8 cellular contexts compared by ENCODE assay signal in genomic region chr16:1972490-1972877, GRCh38. TPM values are rescaled to one million over a fixed set of nuclear protein-coding genes. Genes with fewer than 3 reads are reported as not detected.
DNase-seq lines count a peak whose midpoint lies in the region; ATAC-seq, FAIRE-seq and TF ChIP-seq lines count a peak whose summit lies in the region.

No MANE protein-coding gene starts in this region.

- H3K36me3 Mint-ChIP-seq in CD4-positive, alpha-beta T cell (ENCODE audit: low read depth): peaks cover 36% of the 10 kb centered on the region

- no peaks in the 10 kb centered on the region for H3K27me3 ChIP-seq in CD4-positive, alpha-beta T cell (ENCODE audit: control insufficient read depth, insufficient read depth, low read length)
- no peaks in the 10 kb centered on the region for H3K27me3 ChIP-seq in HUES48 (ENCODE audit: control insufficient read depth, insufficient read depth, low read length)
- H3K27me3 ChIP-seq in GM12878 (replicated peaks in 1 of 2; ENCODE audit: control insufficient read depth in 2 of 2, insufficient read depth in 2 of 2, low read length in 1 of 2): no peaks in the 10 kb centered on the region
- no peaks in the 10 kb centered on the region for H3K27me3 ChIP-seq in lower lobe of right lung (ENCODE audit: low read depth)
- no peaks in the 10 kb centered on the region for H3K27me3 ChIP-seq in upper lobe of right lung

- POLR2A ChIA-PET in CD4-positive, alpha-beta T cell (lab: Charles Lee): interaction anchor here (0.7 to 2.2 kb wide), 14 partner anchors 7 to 190 kb away, joined by 3 to 31 read pairs (median 4); partner anchors contain the start of genes FAHD1, GFER, HAGH and MSRB1
- POLR2A ChIA-PET in GM12878 (lab: Charles Lee): interaction anchor here (0.6 to 2.5 kb wide), 6 partner anchors 9 to 182 kb away, joined by 3 to 21 read pairs (median 6); partner anchors contain the start of genes GFER, NOXO1, NTHL1 and TSC2

- SMC1A ChIA-PET in GM12878 (lab: Charles Lee; ENCODE audit: uncharacterized antibody, unreplicated experiment): interaction anchor here (1.3 kb wide), 1 partner anchor 12 kb away, joined by 7 read pairs; no protein-coding TSS in a partner anchor

- no peak overlapping the region for H2AFZ ChIP-seq in GM12878 (ENCODE audit: control insufficient read depth, low read depth, low read length)

- BruUV-seq in GM12878 (replicated peaks; lab: Mats Ljungman, UMichigan): TSS peak; percentile 61

- intact Hi-C loops in CD4-positive, alpha-beta T cell (cut with DNase I, micrococcal nuclease): loop anchor here in 1 of 2 experiments (5.0 kb wide), 2 partner anchors 35 to 75 kb away; partner anchors contain the start of genes NTHL1, TSC2 and ZNF598
- intact Hi-C loops in GM12878 (cut with micrococcal nuclease; ENCODE audit: unreplicated experiment) (no loop called here), lower lobe of right lung (cut with DNase I) (no loop called here), upper lobe of right lung (cut with DNase I) (no loop called here)

- no peaks in the 10 kb centered on the region for H3K9me3 Mint-ChIP-seq in CD4-positive, alpha-beta T cell

- no peak for TF ChIP-seq POLR2A in GM12878 (IDR thresholded peaks at IDR 0.05; ENCODE audit: low read depth, low read length)

- H3K4me3 ChIP-seq in HUES48 (ENCODE audit: low read depth, low read length) (peak overlapping the region; percentile 84), GM12878 (peak overlapping the region; percentile 93), lower lobe of right lung (peak overlapping the region; percentile 100), upper lobe of right lung (peak overlapping the region; percentile 99)

- H3K27me3 Mint-ChIP-seq in CD4-positive, alpha-beta T cell: no peaks in the 10 kb centered on the region

- peaks cover 20% of the 10 kb centered on the region for H3K4me1 Mint-ChIP-seq in CD4-positive, alpha-beta T cell (ENCODE audit: low read depth)

- H3K27ac Mint-ChIP-seq in CD4-positive, alpha-beta T cell: no peak overlapping the region

- H3K4me1 ChIP-seq in HUES48 (ENCODE audit: control insufficient read depth, insufficient read depth, low read length) (peaks cover 4% of the 10 kb centered on the region; the same call in 1 of the 2 replicates), GM12878 (ENCODE audit: control insufficient read depth, insufficient read depth, low read length) (peaks cover 12% of the 10 kb centered on the region), lower lobe of right lung (peaks cover 27% of the 10 kb centered on the region), upper lobe of right lung (peaks cover 16% of the 10 kb centered on the region)

- peak overlapping the region; percentile 97 for H3K4me3 Mint-ChIP-seq in CD4-positive, alpha-beta T cell

- H3K36me3 ChIP-seq in HUES48 (ENCODE audit: control insufficient read depth, insufficient read depth, low read length) (peaks cover 32% of the 10 kb centered on the region), GM12878 (ENCODE audit: control insufficient read depth in 2 of 2, insufficient read depth in 2 of 2, low read length in 1 of 2) (peaks cover 0 to 27% of the 10 kb centered on the region in 2 experiments; a peak in 3 of 4 replicates), lower lobe of right lung (peaks cover 35% of the 10 kb centered on the region), upper lobe of right lung (peaks cover 35% of the 10 kb centered on the region)

- no peak for DNase-seq in CD4-positive, alpha-beta T cell
- DNase-seq in GM12878 (ENCODE audit: low read depth, low spot score): no peak
- DNase-seq in lower lobe of right lung: no peak
- DNase-seq in upper lobe of right lung: peak; percentile 70
- DNase-seq in GM13976 (ENCODE audit: low spot score): no peak

- peaks cover 24% of the 10 kb centered on the region for H3K79me2 ChIP-seq in GM12878 (ENCODE audit: control insufficient read depth, insufficient read depth, low read length)

- H3K27ac ChIP-seq in CD4-positive, alpha-beta T cell (ENCODE audit: low read depth, low read length): peak overlapping the region; percentile 92
- H3K27ac ChIP-seq in HUES48 (ENCODE audit: low read depth, low read length) (no peak overlapping the region), GM12878 (ENCODE audit: control insufficient read depth, insufficient read depth) (peak overlapping the region; percentile 89), lower lobe of right lung (peak overlapping the region; percentile 93), upper lobe of right lung (peak overlapping the region; percentile 91)

- no peak for TF ChIP-seq EP300 in GM12878 (IDR thresholded peaks at IDR 0.05; ENCODE audit: borderline replicate concordance in 1 of 2, control insufficient read depth in 1 of 2, low read depth in 2 of 2, low read length in 2 of 2)

- TF ChIP-seq CTCF in CD4-positive, alpha-beta T cell (IDR thresholded peaks at IDR 0.05): no peak
- no peak for TF ChIP-seq CTCF in GM12878 (IDR thresholded peaks at IDR 0.05 in 2 of 3, conservative IDR thresholded peaks at IDR 0.05 in 1 of 3; ENCODE audit: control insufficient read depth in 2 of 3, extremely low read depth in 1 of 3, insufficient read depth in 1 of 3, low read depth in 3 of 3, low read length in 3 of 3)
- TF ChIP-seq CTCF in lower lobe of right lung (IDR thresholded peaks at IDR 0.05): no peak
- no peak for TF ChIP-seq CTCF in upper lobe of right lung (IDR thresholded peaks at IDR 0.05)
- TF ChIP-seq CTCF in GM13976 (IDR thresholded peaks at IDR 0.05; ENCODE audit: borderline replicate concordance, control extremely low read depth, extremely low read depth, insufficient read depth, missing control alignments): no peak

- H3K9ac ChIP-seq in HUES48 (ENCODE audit: low read depth, low read length): peak overlapping the region; percentile 64; the same call in 1 of the 2 replicates
- H3K9ac ChIP-seq in GM12878 (ENCODE audit: control insufficient read depth, insufficient read depth, low read length): peak overlapping the region; percentile 87

- no peaks in the 10 kb centered on the region for H3K9me3 ChIP-seq in CD4-positive, alpha-beta T cell (ENCODE audit: control insufficient read depth, low read length)
- no peaks in the 10 kb centered on the region for H3K9me3 ChIP-seq in HUES48 (ENCODE audit: control insufficient read depth, insufficient read depth, low read length)
- H3K9me3 ChIP-seq in GM12878 (replicated peaks; ENCODE audit: control insufficient read depth, insufficient read depth, low read length): no peaks in the 10 kb centered on the region
- H3K9me3 ChIP-seq in lower lobe of right lung: no peaks in the 10 kb centered on the region
- no peaks in the 10 kb centered on the region for H3K9me3 ChIP-seq in upper lobe of right lung

- RAD21 ChIA-PET in GM12878 (lab: Charles Lee; ENCODE audit: unreplicated experiment): interaction anchor here (1.3 kb wide), 1 partner anchor 9 kb away, joined by 6 read pairs; the partner anchor contains the start of gene NOXO1

- no peaks in the 10 kb centered on the region for H4K20me1 ChIP-seq in GM12878 (ENCODE audit: control insufficient read depth, insufficient read depth)

- under 1% methylated on average over 22 of the region's 22 CpGs for WGBS in GM12878 (ENCODE audit: insufficient coverage, insufficient replicate concordance, low lambda C conversion rate, missing lambda C conversion rate)

- no peak for FAIRE-seq in GM12878 (lab: Jason Lieb, UNC)

- no peak for TF ChIP-seq RAD21 in GM12878 (IDR thresholded peaks at IDR 0.05; ENCODE audit: insufficient read depth, low read depth, low read length)

- ATAC-seq in CD4-positive, alpha-beta T cell (ENCODE audit: poor library complexity): no peak
- ATAC-seq in GM12878 (peak; percentile 17), lower lobe of right lung (peak in 1 of 2 donors; percentile 11), upper lobe of right lung (peak; percentile 4), GM21786 (IDR thresholded peaks at IDR 0.05; ENCODE audit: unreplicated experiment) (no peak), HG03159 (IDR thresholded peaks at IDR 0.05; ENCODE audit: unreplicated experiment) (no peak)

- in situ Hi-C loops in GM12878 (cut with MboI): no loop called here
- in situ Hi-C loops in GM13976 (cut with MboI; ENCODE audit: low sequenced_read_pairs, unreplicated experiment): no loop called here

- peak overlapping the region; percentile 95 for H3K4me2 ChIP-seq in GM12878 (ENCODE audit: control insufficient read depth, insufficient read depth)

- CTCF ChIA-PET in CD4-positive, alpha-beta T cell (lab: Charles Lee): interaction anchor here (1.0 kb wide), 1 partner anchor 32 kb away, joined by 3 read pairs; no protein-coding TSS in a partner anchor
- CTCF ChIA-PET in GM12878 (lab: Yijun Ruan, JAX): interaction anchor here (1.3 kb wide), 1 partner anchor 32 kb away, joined by 6 read pairs; no protein-coding TSS in a partner anchor

RNA-seq across cellular contexts. Expression of gene TBL3, which starts 0.6 kb away (rescaled TPM):
- total RNA-seq in CD4-positive, alpha-beta T cell: 10 to 100 TPM; 12.7 to 15.5 TPM
- total RNA-seq in GM12878 (2013; cell fraction: nucleolus; rRNA removed): 28.0 and 31.8 TPM in 2 replicates
- total RNA-seq in GM12878 (2014; rRNA removed) (53.0 and 71.4 TPM in 2 replicates), GM12878 (2014; rRNA removed; fragmentation: Illumina TruSeq; extraction: Trizol) (8.2 and 9.6 TPM in 2 replicates), GM12878 (2021) (64.8 and 66.8 TPM in 2 replicates), lower lobe of right lung (25.6 TPM), upper lobe of right lung (24.7 TPM)
- polyA plus RNA-seq in GM12878 (2011; ENCODE audit: low read depth): 9.8 TPM
- polyA plus RNA-seq in GM12878 (2011; rRNA removed) (4.6 and 20.9 TPM in 2 replicates), GM12878 (2014; fragmentation: Illumina TruSeq; extraction: Trizol) (5.6 and 21.7 TPM in 2 replicates), GM12878 (2014; fragmentation: Nextera tagmentation; extraction: Ambion mirVana) (1 to 10 TPM; 1.2 to 8.1 TPM), GM12878 (2014; rRNA removed) (46.8 and 65.1 TPM in 2 replicates), GM12878 (2016; fragmentation: Nextera tagmentation; extraction: Ambion mirVana) (100 to 1,000 TPM in 1 of 2 experiments, 10 to 100 TPM in 1; 89.6 to 101 TPM)
- 39.7 and 48.7 TPM in 2 replicates for polyA plus RNA-seq in GM12878 (2011; cell fraction: cytosol; rRNA removed)
- 111 and 145 TPM in 2 replicates for polyA plus RNA-seq in GM12878 (2011; cell fraction: nucleus; rRNA removed)
- 20.6 and 30.3 TPM in 2 replicates for polyA plus RNA-seq in GM12878 (2012)
- 34.5 and 66.7 TPM in 2 replicates for polyA minus RNA-seq in GM12878 (2011; rRNA and poly(A)+ RNA removed)
- 26.2 and 31.5 TPM in 2 replicates for polyA minus RNA-seq in GM12878 (2011; cell fraction: cytosol; rRNA and poly(A)+ RNA removed)
- 26.6 and 42.8 TPM in 2 replicates for polyA minus RNA-seq in GM12878 (2011; cell fraction: nucleus; rRNA and poly(A)+ RNA removed)

RNA-seq across cellular contexts. Expression of gene RNF151, which starts 5.8 kb away (rescaled TPM):
- not detected for total RNA-seq in CD4-positive, alpha-beta T cell
- not detected in 2 replicates for total RNA-seq in GM12878 (2013; cell fraction: nucleolus; rRNA removed)
- total RNA-seq in GM12878 (2014; rRNA removed) (0.16 and 0.17 TPM in 2 replicates), GM12878 (2014; rRNA removed; fragmentation: Illumina TruSeq; extraction: Trizol) (not detected in 2 replicates), GM12878 (2021) (0.32 and 0.56 TPM in 2 replicates), lower lobe of right lung (not detected), upper lobe of right lung (not detected)
- not detected for polyA plus RNA-seq in GM12878 (2011; ENCODE audit: low read depth)
- polyA plus RNA-seq in GM12878 (2011; rRNA removed) (not detected in 2 replicates), GM12878 (2014; fragmentation: Illumina TruSeq; extraction: Trizol) (not detected in 2 replicates), GM12878 (2014; fragmentation: Nextera tagmentation; extraction: Ambion mirVana) (not detected), GM12878 (2014; rRNA removed) (not detected in 2 replicates), GM12878 (2016; fragmentation: Nextera tagmentation; extraction: Ambion mirVana) (not detected)
- polyA plus RNA-seq in GM12878 (2011; cell fraction: cytosol; rRNA removed): 0.17 TPM in 1 of 2 replicates, not detected in the other
- polyA plus RNA-seq in GM12878 (2011; cell fraction: nucleus; rRNA removed): 0.21 and 0.39 TPM in 2 replicates
- 0.52 TPM in 1 of 2 replicates, not detected in the other for polyA plus RNA-seq in GM12878 (2012)
- polyA minus RNA-seq in GM12878 (2011; rRNA and poly(A)+ RNA removed): not detected in 2 replicates
- not detected in 2 replicates for polyA minus RNA-seq in GM12878 (2011; cell fraction: cytosol; rRNA and poly(A)+ RNA removed)
- 0.57 TPM in 1 of 2 replicates, not detected in the other for polyA minus RNA-seq in GM12878 (2011; cell fraction: nucleus; rRNA and poly(A)+ RNA removed)

RNA-seq across cellular contexts. Expression of gene RPS2, which starts 7.9 kb away (rescaled TPM):
- 1,000 to 10,000 TPM; 3,604 to 3,755 TPM for total RNA-seq in CD4-positive, alpha-beta T cell
- 593 and 633 TPM in 2 replicates for total RNA-seq in GM12878 (2013; cell fraction: nucleolus; rRNA removed)
- 5,589 and 7,037 TPM in 2 replicates for total RNA-seq in GM12878 (2014; rRNA removed)
- total RNA-seq in GM12878 (2014; rRNA removed; fragmentation: Illumina TruSeq; extraction: Trizol): 4,681 and 5,122 TPM in 2 replicates
- total RNA-seq in GM12878 (2021): 6,096 and 6,247 TPM in 2 replicates
- polyA plus RNA-seq in GM12878 (2011; ENCODE audit: low read depth): 3,332 TPM
- 2,202 and 4,066 TPM in 2 replicates for polyA plus RNA-seq in GM12878 (2011; rRNA removed)
- 9,113 and 10,676 TPM in 2 replicates for polyA plus RNA-seq in GM12878 (2011; cell fraction: cytosol; rRNA removed)
- 4,007 and 4,043 TPM in 2 replicates for polyA plus RNA-seq in GM12878 (2011; cell fraction: nucleus; rRNA removed)
- polyA plus RNA-seq in GM12878 (2012): 7,298 and 8,934 TPM in 2 replicates
- 864 and 3,557 TPM in 2 replicates for polyA plus RNA-seq in GM12878 (2014; fragmentation: Illumina TruSeq; extraction: Trizol)
- 1,000 to 10,000 TPM; 1,295 to 3,629 TPM for polyA plus RNA-seq in GM12878 (2014; fragmentation: Nextera tagmentation; extraction: Ambion mirVana)
- 7,121 and 7,267 TPM in 2 replicates for polyA plus RNA-seq in GM12878 (2014; rRNA removed)
- 1,000 to 10,000 TPM; 3,107 to 3,800 TPM for polyA plus RNA-seq in GM12878 (2016; fragmentation: Nextera tagmentation; extraction: Ambion mirVana)
- polyA minus RNA-seq in GM12878 (2011; rRNA and poly(A)+ RNA removed): 3,882 and 8,083 TPM in 2 replicates
- 2,772 and 2,867 TPM in 2 replicates for polyA minus RNA-seq in GM12878 (2011; cell fraction: cytosol; rRNA and poly(A)+ RNA removed)
- 734 and 976 TPM in 2 replicates for polyA minus RNA-seq in GM12878 (2011; cell fraction: nucleus; rRNA and poly(A)+ RNA removed)
- 1,721 TPM for total RNA-seq in lower lobe of right lung
- total RNA-seq in upper lobe of right lung: 1,490 TPM

RNA-seq across cellular contexts. Expression of gene NOXO1, which starts 8.8 kb away (rescaled TPM):
- under 1 TPM; 0.56 to 0.99 TPM for total RNA-seq in CD4-positive, alpha-beta T cell
- total RNA-seq in GM12878 (2013; cell fraction: nucleolus; rRNA removed): 1.9 and 2.8 TPM in 2 replicates
- total RNA-seq in GM12878 (2014; rRNA removed) (0.33 and 0.34 TPM in 2 replicates), GM12878 (2014; rRNA removed; fragmentation: Illumina TruSeq; extraction: Trizol) (not detected in 2 replicates), GM12878 (2021) (0.26 and 0.40 TPM in 2 replicates), lower lobe of right lung (1.7 TPM), upper lobe of right lung (1.8 TPM)
- polyA plus RNA-seq in GM12878 (2011; ENCODE audit: low read depth): not detected
- polyA plus RNA-seq in GM12878 (2011; rRNA removed) (0.14 and 0.26 TPM in 2 replicates), GM12878 (2014; fragmentation: Illumina TruSeq; extraction: Trizol) (0.09 TPM in 1 of 2 replicates, not detected in the other), GM12878 (2014; fragmentation: Nextera tagmentation; extraction: Ambion mirVana) (not detected), GM12878 (2014; rRNA removed) (0.46 and 0.76 TPM in 2 replicates), GM12878 (2016; fragmentation: Nextera tagmentation; extraction: Ambion mirVana) (under 1 TPM in 1 of 2 experiments, not detected in 1; 0.14 TPM)
- 0.91 and 1.1 TPM in 2 replicates for polyA plus RNA-seq in GM12878 (2011; cell fraction: cytosol; rRNA removed)
- polyA plus RNA-seq in GM12878 (2011; cell fraction: nucleus; rRNA removed): 5.9 and 6.2 TPM in 2 replicates
- polyA plus RNA-seq in GM12878 (2012): 0.17 TPM in 1 of 2 replicates, not detected in the other
- 0.67 TPM in 1 of 2 replicates, not detected in the other for polyA minus RNA-seq in GM12878 (2011; rRNA and poly(A)+ RNA removed)
- not detected in 2 replicates for polyA minus RNA-seq in GM12878 (2011; cell fraction: cytosol; rRNA and poly(A)+ RNA removed)
- 0.77 and 1.5 TPM in 2 replicates for polyA minus RNA-seq in GM12878 (2011; cell fraction: nucleus; rRNA and poly(A)+ RNA removed)

RNA-seq across cellular contexts. Expression of gene GFER, which starts 11.5 kb away (rescaled TPM):
- 10 to 100 TPM; 14.5 TPM for total RNA-seq in CD4-positive, alpha-beta T cell
- 8.2 and 9.5 TPM in 2 replicates for total RNA-seq in GM12878 (2013; cell fraction: nucleolus; rRNA removed)
- total RNA-seq in GM12878 (2014; rRNA removed) (36.6 and 38.2 TPM in 2 replicates), GM12878 (2014; rRNA removed; fragmentation: Illumina TruSeq; extraction: Trizol) (19.8 and 20.7 TPM in 2 replicates), GM12878 (2021) (46.2 and 46.7 TPM in 2 replicates), lower lobe of right lung (24.7 TPM), upper lobe of right lung (23.1 TPM)
- polyA plus RNA-seq in GM12878 (2011; ENCODE audit: low read depth): 7.5 TPM
- polyA plus RNA-seq in GM12878 (2011; rRNA removed) (13.7 and 24.3 TPM in 2 replicates), GM12878 (2014; fragmentation: Illumina TruSeq; extraction: Trizol) (4.8 and 19.7 TPM in 2 replicates), GM12878 (2014; fragmentation: Nextera tagmentation; extraction: Ambion mirVana) (1 to 10 TPM; 2.4 to 9.2 TPM), GM12878 (2014; rRNA removed) (46.4 and 62.0 TPM in 2 replicates), GM12878 (2016; fragmentation: Nextera tagmentation; extraction: Ambion mirVana) (10 to 100 TPM; 55.8 to 57.7 TPM)
- polyA plus RNA-seq in GM12878 (2011; cell fraction: cytosol; rRNA removed): 19.6 and 29.9 TPM in 2 replicates
- polyA plus RNA-seq in GM12878 (2011; cell fraction: nucleus; rRNA removed): 22.6 and 24.0 TPM in 2 replicates
- 37.0 and 38.1 TPM in 2 replicates for polyA plus RNA-seq in GM12878 (2012)
- 6.9 and 9.4 TPM in 2 replicates for polyA minus RNA-seq in GM12878 (2011; rRNA and poly(A)+ RNA removed)
- 13.5 and 13.9 TPM in 2 replicates for polyA minus RNA-seq in GM12878 (2011; cell fraction: cytosol; rRNA and poly(A)+ RNA removed)
- 11.5 and 12.6 TPM in 2 replicates for polyA minus RNA-seq in GM12878 (2011; cell fraction: nucleus; rRNA and poly(A)+ RNA removed)

Comparison
In these comparisons a context has a peak if more than half of its experiments do, and no peak if none do; other contexts are left out.
1. ATAC-seq: peak in GM12878 (single experiment) and upper lobe of right lung (single experiment); none in CD4-positive, alpha-beta T cell (single experiment), GM21786 (single experiment) and HG03159 (single experiment).
2. Peak in every context shown above with its lines, with median percentiles within 50 percentile points of each other: H3K4me3 ChIP-seq.